Comparison of ENCODE assay signal across 8 cellular contexts in the genomic region with DNA sequence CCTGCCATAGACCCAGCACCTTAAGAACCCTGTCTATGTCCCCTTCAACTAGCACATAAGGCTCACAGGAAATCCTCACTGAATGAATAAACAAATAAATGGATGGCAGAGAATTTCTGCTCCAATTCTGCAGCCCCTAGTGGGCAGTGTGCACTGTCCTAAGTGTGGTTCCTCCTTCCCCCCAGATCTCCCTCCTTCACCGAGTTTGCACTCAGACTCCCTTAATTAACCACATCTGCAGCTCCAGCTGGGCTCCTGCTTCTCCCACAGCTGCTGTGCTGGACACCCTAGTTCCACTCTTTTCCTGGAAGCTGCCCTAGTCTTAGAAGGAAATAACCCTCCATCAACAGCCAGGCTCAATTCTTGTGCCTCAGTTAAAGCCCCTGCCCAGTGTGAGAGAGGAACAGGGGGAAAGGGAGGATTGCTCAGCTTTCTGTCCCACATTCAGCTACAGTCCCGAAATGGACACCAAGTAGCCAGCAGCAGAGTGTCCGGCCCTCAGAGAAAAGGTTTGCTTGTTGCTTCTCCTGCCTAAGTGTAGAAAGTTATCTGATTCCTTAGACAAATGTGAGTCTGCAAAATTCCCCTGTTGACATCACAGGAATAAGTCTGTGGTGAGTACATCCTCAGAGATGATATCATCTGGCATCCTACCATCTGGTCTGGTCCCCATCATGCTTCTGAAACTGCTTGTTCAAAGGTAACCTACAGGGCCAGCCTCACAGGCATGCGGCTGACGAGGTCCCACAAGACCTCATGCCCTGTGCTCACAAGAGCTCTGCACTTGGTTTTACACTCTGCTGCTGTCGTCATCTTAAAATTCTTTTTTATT. TPM values are rescaled to one million over a fixed set of nuclear protein-coding genes. Genes with fewer than 3 reads are reported as not detected.
A peak's percentile ranks its signal among the peaks of the same experiment; 100 is the strongest.
DNase-seq lines count a peak whose midpoint lies in the region; ATAC-seq and TF ChIP-seq lines count a peak whose summit lies in the region.

No MANE protein-coding gene starts in this region.

- peaks cover 14% of the 10 kb centered on the region for H3K4me1 Mint-ChIP-seq in chondrocyte (ENCODE audit: low read depth)
- H3K4me1 Mint-ChIP-seq in neural progenitor cell = peaks cover 16% of the 10 kb centered on the region

- no peaks in the 10 kb centered on the region for H3K79me1 ChIP-seq in mesendoderm (ENCODE audit: low read length)

- no peak overlapping the region for H2BK120ac ChIP-seq in mesendoderm (ENCODE audit: low read depth, low read length)

- H3K9me3 ChIP-seq in neural progenitor cell (ENCODE audit: low read depth) = no peaks in the 10 kb centered on the region

- H3K27me3 ChIP-seq in neural progenitor cell (no peaks in the 10 kb centered on the region), mesendoderm (ENCODE audit: insufficient read depth, low read length, poor library complexity) (no peaks in the 10 kb centered on the region)

- H3F3A ChIP-seq in neural progenitor cell (ENCODE audit: low read depth) = no peaks in the 10 kb centered on the region

- TF ChIP-seq CTCF in chondrocyte (IDR thresholded peaks at IDR 0.05) (peak; percentile 72), neural progenitor cell (IDR thresholded peaks at IDR 0.05) (peak; percentile 53)

- no peak overlapping the region for H3K23ac ChIP-seq in mesendoderm (ENCODE audit: low read length)

- H4K20me1 ChIP-seq in neural progenitor cell (ENCODE audit: low read depth) = no peaks in the 10 kb centered on the region

- H3K9ac ChIP-seq in neural progenitor cell (no peak overlapping the region), mesendoderm (ENCODE audit: low read length) (no peak overlapping the region)

- H3K27ac Mint-ChIP-seq in chondrocyte (ENCODE audit: unreplicated experiment) (no peak overlapping the region), neural progenitor cell (no peak overlapping the region)

- no peak overlapping the region for H3K18ac ChIP-seq in mesendoderm (ENCODE audit: low read length)

- ATAC-seq in HG02623 (IDR thresholded peaks at IDR 0.05; ENCODE audit: unreplicated experiment) = peak; percentile 64

- no peaks in the 10 kb centered on the region for H3K36me3 Mint-ChIP-seq in chondrocyte (ENCODE audit: low read depth)
- no peaks in the 10 kb centered on the region for H3K36me3 Mint-ChIP-seq in neural progenitor cell

- H3K56ac ChIP-seq in mesendoderm (ENCODE audit: low read length) = no peak overlapping the region

- H3K79me2 ChIP-seq in neural progenitor cell (ENCODE audit: low read depth) (no peaks in the 10 kb centered on the region), mesendoderm (ENCODE audit: control insufficient read depth, insufficient read depth, low read length) (no peaks in the 10 kb centered on the region)

- H3K27ac ChIP-seq in neural progenitor cell (no peak overlapping the region), mesendoderm (ENCODE audit: low read depth, low read length) (no peak overlapping the region)

- H3K9me3 Mint-ChIP-seq in chondrocyte (ENCODE audit: low read depth) (no peaks in the 10 kb centered on the region), neural progenitor cell (no peaks in the 10 kb centered on the region)

- DNase-seq in SHP77 (lab: John Stamatoyannopoulos, UW) (peak; percentile 15 to 23), SHP77 treated with DMSO at 0.1 percent for 48 hours (lab: John Stamatoyannopoulos, UW) (no peak), RPMI8226 (peak; percentile 86), chondrocyte (ENCODE audit: low spot score) (no peak), neural progenitor cell (ENCODE audit: low spot score) (peak; percentile 58), mesendoderm (no peak), NCI-H446 (lab: John Stamatoyannopoulos, UW) (no peak)

- H3K4me3 Mint-ChIP-seq in chondrocyte (ENCODE audit: unreplicated experiment) (no peak overlapping the region), neural progenitor cell (no peak overlapping the region)

- H2BK15ac ChIP-seq in mesendoderm (replicated peaks; ENCODE audit: low read depth) = no peak overlapping the region

- H3K4me3 ChIP-seq in neural progenitor cell (no peak overlapping the region), mesendoderm (ENCODE audit: low read length) (no peak overlapping the region)

- no peak overlapping the region for H2BK5ac ChIP-seq in mesendoderm (ENCODE audit: low read length)

- H4K5ac ChIP-seq in mesendoderm (ENCODE audit: low read length) = no peak overlapping the region

- H2AK5ac ChIP-seq in mesendoderm (ENCODE audit: low read length) = no peak overlapping the region

- H3K4me2 ChIP-seq in neural progenitor cell = no peak overlapping the region
- H3K4me2 ChIP-seq in mesendoderm (ENCODE audit: low read length) = no peak overlapping the region

- H4K8ac ChIP-seq in mesendoderm (ENCODE audit: low read depth, low read length) = no peak overlapping the region

- WGBS in mesendoderm (ENCODE audit: extremely low coverage, insufficient coverage, low lambda C conversion rate) = no CpG with 5 or more reads among the region's 6 CpGs

- H3K4me1 ChIP-seq in neural progenitor cell (peaks cover 3% of the 10 kb centered on the region), mesendoderm (ENCODE audit: control insufficient read depth, low read depth, low read length) (peaks cover 3% of the 10 kb centered on the region)

- H2AFZ ChIP-seq in neural progenitor cell (replicated peaks) = peak overlapping the region; percentile 48

- H3K4ac ChIP-seq in mesendoderm (ENCODE audit: low read depth, low read length) = no peak overlapping the region

- H3K27me3 Mint-ChIP-seq in chondrocyte (ENCODE audit: low read depth) (no peaks in the 10 kb centered on the region), neural progenitor cell (ENCODE audit: insufficient read depth, low read depth) (peaks cover 5% of the 10 kb centered on the region)

- no peaks in the 10 kb centered on the region for H3K36me3 ChIP-seq in neural progenitor cell
- no peaks in the 10 kb centered on the region for H3K36me3 ChIP-seq in mesendoderm (ENCODE audit: control insufficient read depth, insufficient read depth, low read length)

RNA-seq across cellular contexts. Expression of gene LRRC3C, which starts 12.3 kb away (rescaled TPM):
- total RNA-seq in chondrocyte (not detected in 3 replicates), neural progenitor cell (ENCODE audit: low replicate concordance) (not detected in 2 replicates)
- not detected for polyA plus RNA-seq in mesendoderm (2013, experiment 1 of 2)
- not detected for polyA plus RNA-seq in mesendoderm (2013, experiment 2 of 2)

RNA-seq across cellular contexts. Expression of gene ORMDL3, which starts 12.4 kb away (rescaled TPM):
- 54.9 to 59.9 TPM (median 55.0 TPM) in 3 replicates for total RNA-seq in chondrocyte
- total RNA-seq in neural progenitor cell (ENCODE audit: low replicate concordance) = 29.3 and 47.1 TPM in 2 replicates
- 111 TPM for polyA plus RNA-seq in mesendoderm (2013, experiment 1 of 2)
- polyA plus RNA-seq in mesendoderm (2013, experiment 2 of 2) = 101 TPM

RNA-seq across cellular contexts. Expression of gene GSDMB, which starts 21.4 kb away (rescaled TPM):
- total RNA-seq in chondrocyte (6.0 to 8.1 TPM (median 6.8 TPM) in 3 replicates), neural progenitor cell (ENCODE audit: low replicate concordance) (15.2 and 20.2 TPM in 2 replicates)
- 3.1 TPM for polyA plus RNA-seq in mesendoderm (2013, experiment 1 of 2)
- 2.6 TPM for polyA plus RNA-seq in mesendoderm (2013, experiment 2 of 2)

RNA-seq across cellular contexts. Expression of gene GSDMA, which starts 23.0 kb away (rescaled TPM):
- total RNA-seq in chondrocyte (not detected in 3 replicates), neural progenitor cell (ENCODE audit: low replicate concordance) (0.09 TPM in 1 of 2 replicates, not detected in the other)
- not detected for polyA plus RNA-seq in mesendoderm (2013, experiment 1 of 2)
- not detected for polyA plus RNA-seq in mesendoderm (2013, experiment 2 of 2)

RNA-seq across cellular contexts. Expression of gene PSMD3, which starts 40.8 kb away (rescaled TPM):
- 83.6 to 101 TPM (median 86.9 TPM) in 3 replicates for total RNA-seq in chondrocyte
- 71.6 and 131 TPM in 2 replicates for total RNA-seq in neural progenitor cell (ENCODE audit: low replicate concordance)
- polyA plus RNA-seq in mesendoderm (2013, experiment 1 of 2) = 159 TPM
- 159 TPM for polyA plus RNA-seq in mesendoderm (2013, experiment 2 of 2)

Comparison
In these comparisons a context has a peak if more than half of its experiments do, and no peak if none do; other contexts are left out.
1. DNase-seq: peak in SHP77 (2 of 2), RPMI8226 (single experiment) and neural progenitor cell (single experiment); none in SHP77 treated with DMSO at 0.1 percent for 48 hours (single experiment), chondrocyte (single experiment), mesendoderm (single experiment) and NCI-H446 (0 of 2).